1 cellular context compared by ENCODE assay signal in the genomic region with DNA sequence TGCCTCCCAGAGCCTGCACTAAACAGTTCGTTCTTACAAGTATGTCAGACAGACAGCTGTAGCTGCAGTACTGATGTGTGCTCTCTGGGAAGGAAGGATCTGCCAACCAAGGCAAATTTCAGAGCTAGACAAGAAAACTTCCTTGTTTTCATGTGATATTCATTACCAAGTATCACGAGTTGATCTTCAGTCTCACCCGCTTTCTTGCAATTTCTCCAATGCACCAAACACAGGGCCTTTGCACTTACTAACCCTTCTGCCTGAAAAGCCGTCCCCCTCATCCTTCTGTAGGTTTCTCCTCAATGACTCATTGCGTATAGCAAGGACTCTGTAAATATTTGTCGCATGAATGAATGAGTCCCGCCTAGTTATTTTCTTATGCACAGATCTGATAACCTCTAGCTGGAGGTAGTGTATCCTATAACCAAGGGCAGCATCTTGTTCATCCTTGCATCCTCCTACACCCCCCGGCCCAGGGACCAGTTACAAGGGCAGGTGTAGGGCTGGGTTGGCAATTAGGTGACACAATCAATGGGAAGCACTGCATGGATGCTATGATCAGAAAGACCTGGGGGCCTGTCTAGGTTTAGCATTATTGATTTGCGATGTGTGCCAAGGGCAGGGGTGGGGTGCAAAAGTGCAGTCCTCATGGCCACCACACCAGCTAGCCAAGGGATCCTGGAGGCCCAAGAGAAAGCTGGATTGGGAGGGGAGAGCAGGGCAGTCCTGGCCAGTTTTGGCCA.
TF ChIP-seq lines count a peak whose summit lies in the region.

No MANE protein-coding gene starts in this region.

TF ChIP-seq in WTC11, 78 proteins besides CTCF, POLR2A, EP300 and RAD21 (continued from another document):
- TF ChIP-seq AFF4 (CRISPR knock-in tag; IDR thresholded peaks at IDR 0.05; ENCODE audit: borderline replicate concordance) (no peak), RELA (CRISPR knock-in tag; IDR thresholded peaks at IDR 0.05; ENCODE audit: borderline replicate concordance) (no peak), MYBL2 (CRISPR knock-in tag; IDR thresholded peaks at IDR 0.05) (no peak), GTF2I (CRISPR knock-in tag; conservative IDR thresholded peaks at IDR 0.05) (no peak)
- TF ChIP-seq, protein P1, sequence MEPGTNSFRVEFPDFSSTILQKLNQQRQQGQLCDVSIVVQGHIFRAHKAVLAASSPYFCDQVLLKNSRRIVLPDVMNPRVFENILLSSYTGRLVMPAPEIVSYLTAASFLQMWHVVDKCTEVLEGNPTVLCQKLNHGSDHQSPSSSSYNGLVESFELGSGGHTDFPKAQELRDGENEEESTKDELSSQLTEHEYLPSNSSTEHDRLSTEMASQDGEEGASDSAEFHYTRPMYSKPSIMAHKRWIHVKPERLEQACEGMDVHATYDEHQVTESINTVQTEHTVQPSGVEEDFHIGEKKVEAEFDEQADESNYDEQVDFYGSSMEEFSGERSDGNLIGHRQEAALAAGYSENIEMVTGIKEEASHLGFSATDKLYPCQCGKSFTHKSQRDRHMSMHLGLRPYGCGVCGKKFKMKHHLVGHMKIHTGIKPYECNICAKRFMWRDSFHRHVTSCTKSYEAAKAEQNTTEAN (CRISPR knock-in tag; IDR thresholded peaks at IDR 0.05), result no peak
- TF ChIP-seq, protein P2, sequence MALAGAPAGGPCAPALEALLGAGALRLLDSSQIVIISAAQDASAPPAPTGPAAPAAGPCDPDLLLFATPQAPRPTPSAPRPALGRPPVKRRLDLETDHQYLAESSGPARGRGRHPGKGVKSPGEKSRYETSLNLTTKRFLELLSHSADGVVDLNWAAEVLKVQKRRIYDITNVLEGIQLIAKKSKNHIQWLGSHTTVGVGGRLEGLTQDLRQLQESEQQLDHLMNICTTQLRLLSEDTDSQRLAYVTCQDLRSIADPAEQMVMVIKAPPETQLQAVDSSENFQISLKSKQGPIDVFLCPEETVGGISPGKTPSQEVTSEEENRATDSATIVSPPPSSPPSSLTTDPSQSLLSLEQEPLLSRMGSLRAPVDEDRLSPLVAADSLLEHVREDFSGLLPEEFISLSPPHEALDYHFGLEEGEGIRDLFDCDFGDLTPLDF (CRISPR knock-in tag; IDR thresholded peaks at IDR 0.05), result no peak
